11 cellular contexts compared by ENCODE assay signal in the genomic region with DNA sequence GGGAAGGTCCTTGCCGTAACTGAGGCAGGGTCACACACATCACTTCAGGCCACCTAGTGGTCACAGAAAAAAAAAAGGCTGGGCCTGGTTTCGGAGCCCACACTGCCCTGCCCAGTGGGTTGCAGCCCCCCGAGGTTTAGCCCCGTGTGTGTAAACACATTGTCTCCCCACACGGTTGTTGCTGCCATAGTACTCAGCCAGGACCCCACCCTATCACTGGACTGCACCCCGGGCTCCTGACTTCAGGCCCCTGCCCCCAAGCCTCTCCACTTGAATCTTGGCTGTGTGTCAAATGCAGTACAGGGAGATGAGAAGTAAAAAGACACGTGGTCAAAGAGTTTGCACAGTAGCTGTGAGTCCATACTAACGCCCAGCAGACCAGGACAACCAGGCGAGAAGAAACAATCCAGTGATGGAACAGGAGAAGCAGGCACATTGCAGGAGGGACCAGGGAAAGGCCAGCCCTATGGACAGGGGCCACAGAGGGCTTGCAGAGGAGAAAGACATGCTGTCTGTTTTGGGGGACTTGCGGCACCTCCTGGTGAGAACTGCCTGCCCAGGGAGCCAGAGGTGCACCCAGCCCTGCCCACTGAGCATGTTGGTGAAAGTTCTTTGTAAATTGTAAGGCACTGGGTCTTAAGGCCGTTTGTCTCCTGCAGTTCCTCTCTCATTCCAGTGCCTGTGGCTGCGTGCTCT.
DNase-seq lines count a peak whose midpoint lies in the region; ATAC-seq and TF ChIP-seq lines count a peak whose summit lies in the region.
"Had no signal": no experiment of that assay in that cellular context is flagged by ENCODE, and none has a peak within 500 bp of the region (broad histone marks: within the 10 kb centered on the region; RNA-seq: fewer than 3 reads in every experiment).

No MANE protein-coding gene starts in this region.

- H3K4me1 ChIP-seq in testis: no peaks in the 10 kb centered on the region

- peaks cover 5% of the 10 kb centered on the region for H3K9me3 Mint-ChIP-seq in glutamatergic neuron (ENCODE audit: unreplicated experiment)
- no peaks in the 10 kb centered on the region for H3K9me3 Mint-ChIP-seq in stimulated activated naive B cell treated with anti-CD40 and anti-IgM and Interleukin-4, amounts not matched to agents 10 μg/mL and 1 μg/mL and 100 μg/mL, for 72 hours

- H3K36me3 Mint-ChIP-seq in glutamatergic neuron (ENCODE audit: unreplicated experiment): no peaks in the 10 kb centered on the region
- H3K36me3 Mint-ChIP-seq in stimulated activated naive B cell treated with anti-CD40 and anti-IgM and Interleukin-4, amounts not matched to agents 10 μg/mL and 1 μg/mL and 100 μg/mL, for 72 hours: peaks cover 0 to 3% of the 10 kb centered on the region in 2 donors

- no peak overlapping the region for H3K27ac Mint-ChIP-seq in glutamatergic neuron (ENCODE audit: unreplicated experiment)
- H3K27ac Mint-ChIP-seq in stimulated activated naive B cell treated with anti-CD40 and anti-IgM and Interleukin-4, amounts not matched to agents 10 μg/mL and 1 μg/mL and 100 μg/mL, for 72 hours: no peak overlapping the region
- H3K27ac Mint-ChIP-seq: T-helper 17 cell had no signal

- no peak overlapping the region for H3K4me3 ChIP-seq in testis

- peak; percentile 55 for TF ChIP-seq CTCF in glutamatergic neuron (IDR thresholded peaks at IDR 0.05; ENCODE audit: partially characterized antibody, unreplicated experiment)
- peak in 1 of 3 experiments; percentile 5 for TF ChIP-seq CTCF in testis (IDR thresholded peaks at IDR 0.05)

- H3K4me1 Mint-ChIP-seq in glutamatergic neuron (ENCODE audit: low read depth, unreplicated experiment): no peaks in the 10 kb centered on the region
- peaks cover 34 to 58% of the 10 kb centered on the region in 2 donors for H3K4me1 Mint-ChIP-seq in stimulated activated naive B cell treated with anti-CD40 and anti-IgM and Interleukin-4, amounts not matched to agents 10 μg/mL and 1 μg/mL and 100 μg/mL, for 72 hours

- DNase-seq in NCI-H1417 (lab: John Stamatoyannopoulos, UW) (peak in 2 of 3 experiments; percentile 4 to 34), NCI-H1417 treated with DMSO at 0.1 percent for 48 hours (lab: John Stamatoyannopoulos, UW) (no peak), RPMI8226 (peak; percentile 30), glutamatergic neuron (no peak), testis (peak; percentile 10), COLO829 (ENCODE audit: low spot score) (no peak)
- DNase-seq in stimulated activated naive B cell treated with anti-CD40 and anti-IgM and Interleukin-4, amounts not matched to agents 10 μg/mL and 1 μg/mL and 100 μg/mL, for 72 hours: no peak
- DNase-seq: amygdala, C1 segment of cervical spinal cord, T-helper 17 cell had no signal

- no peaks in the 10 kb centered on the region for H3K27me3 ChIP-seq in testis

- no peak overlapping the region for H3K27ac ChIP-seq in testis

- H3K27me3 Mint-ChIP-seq in glutamatergic neuron (ENCODE audit: unreplicated experiment): peaks cover 3% of the 10 kb centered on the region
- peaks cover 0 to 9% of the 10 kb centered on the region in 2 donors for H3K27me3 Mint-ChIP-seq in stimulated activated naive B cell treated with anti-CD40 and anti-IgM and Interleukin-4, amounts not matched to agents 10 μg/mL and 1 μg/mL and 100 μg/mL, for 72 hours

- no peak for TF ChIP-seq POLR2A in testis (IDR thresholded peaks at IDR 0.05)

- no peaks in the 10 kb centered on the region for H3K36me3 ChIP-seq in testis (ENCODE audit: low read depth, missing control alignments)

- intact Hi-C loops in testis (cut with DNase I; ENCODE audit: low total_unique reads): no loop called here

- H3K4me3 Mint-ChIP-seq in glutamatergic neuron (ENCODE audit: unreplicated experiment): no peak overlapping the region
- H3K4me3 Mint-ChIP-seq in stimulated activated naive B cell treated with anti-CD40 and anti-IgM and Interleukin-4, amounts not matched to agents 10 μg/mL and 1 μg/mL and 100 μg/mL, for 72 hours: no peak overlapping the region
- H3K4me3 Mint-ChIP-seq: T-helper 17 cell had no signal

- no peak for ATAC-seq in HG03521 (IDR thresholded peaks at IDR 0.05; ENCODE audit: unreplicated experiment)
- ATAC-seq in stimulated activated naive B cell treated with anti-CD40 and anti-IgM and Interleukin-4, amounts not matched to agents 10 μg/mL and 1 μg/mL and 100 μg/mL, for 72 hours (replicated peaks): no peak
- ATAC-seq: T-helper 17 cell had no signal

- 73 to 76% methylated on average over 12 of the region's 12 CpGs for WGBS in testis, 2 donors

- no peaks in the 10 kb centered on the region for H3K9me3 ChIP-seq in testis

Comparison
In these comparisons a context has a peak if more than half of its experiments do, and no peak if none do; other contexts are left out.
1. DNase-seq: peak in NCI-H1417 (2 of 3), RPMI8226 (single experiment) and testis (single experiment); none in NCI-H1417 treated with DMSO at 0.1 percent for 48 hours (single experiment), glutamatergic neuron (single experiment), COLO829 (single experiment) and stimulated activated naive B cell treated with anti-CD40 and anti-IgM and Interleukin-4, amounts not matched to agents 10 μg/mL and 1 μg/mL and 100 μg/mL, for 72 hours (single experiment).